Comparison of ENCODE assay signal across 8 cellular contexts in the genomic region with DNA sequence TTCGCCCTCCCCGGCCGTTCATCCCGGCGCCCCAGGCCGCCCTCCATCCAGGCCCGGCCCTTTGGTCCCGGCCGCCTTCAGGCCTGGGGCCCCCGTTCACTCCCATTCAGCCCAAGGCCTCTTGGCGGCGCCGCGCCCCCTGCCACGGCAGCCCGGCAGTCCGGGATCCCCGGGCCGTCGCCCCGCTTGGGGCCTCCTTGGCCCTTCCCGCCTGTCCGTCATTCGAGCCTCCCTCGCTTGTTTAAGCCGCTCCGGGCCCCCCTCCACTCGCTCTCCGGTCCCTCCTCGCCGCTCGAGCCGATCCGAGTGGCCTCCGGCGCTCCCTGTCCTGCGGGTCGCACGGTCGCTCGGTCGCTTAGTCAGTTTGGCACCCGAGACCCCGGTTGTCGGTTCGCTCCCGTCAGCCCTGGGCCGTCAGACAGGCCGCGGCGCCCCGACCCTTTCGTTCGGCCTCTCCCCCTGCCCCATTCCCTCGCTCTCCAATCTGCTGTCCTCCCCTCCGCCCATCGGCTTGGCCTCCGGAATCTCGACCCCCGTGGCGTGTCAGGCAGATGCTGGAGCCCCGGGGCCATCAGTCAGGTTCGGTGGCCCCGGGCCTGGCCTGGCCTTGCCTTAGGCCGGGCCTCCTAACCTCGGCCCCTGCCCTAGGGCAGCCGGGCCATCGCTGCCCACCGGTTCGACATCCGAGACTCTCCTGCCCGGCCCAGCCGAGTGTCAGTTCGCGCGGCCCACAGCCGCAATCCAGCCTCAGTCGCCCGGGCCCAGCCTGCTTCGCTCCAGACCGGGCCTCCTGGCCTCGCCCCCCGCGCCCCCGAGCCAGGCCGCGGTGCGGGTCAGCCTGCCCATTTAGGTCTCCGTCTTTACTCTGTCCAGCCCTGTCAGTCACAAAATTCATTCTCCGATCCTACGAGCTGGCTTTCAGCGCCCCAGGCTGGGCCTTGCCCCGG. TPM values are rescaled to one million over a fixed set of nuclear protein-coding genes. Genes with fewer than 3 reads are reported as not detected.
DNase-seq lines count a peak whose midpoint lies in the region; ATAC-seq and TF ChIP-seq lines count a peak whose summit lies in the region.

No MANE protein-coding gene starts in this region.

- DNase-seq in RPMI8226 (peak; percentile 83), glomerular visceral epithelial cell (ENCODE audit: extremely low spot score) (peak; percentile 57), omental fat pad (ENCODE audit: low spot score) (no peak), upper lobe of left lung (peak; percentile 56 to 93)
- DNase-seq in activated naive CD4-positive, alpha-beta T cell treated with anti-CD3 and anti-CD28 coated beads, Interleukin-2, amount 10 ng/mL, durations not matched to agents 7 days and 5 days = peak; percentile 67

- peaks cover 32 to 46% (median 37%) of the 10 kb centered on the region in 4 donors for H3K4me1 ChIP-seq in upper lobe of left lung

- no peaks in the 10 kb centered on the region for H3K9me3 ChIP-seq in upper lobe of left lung

- peaks cover 22% of the 10 kb centered on the region for H3K36me3 Mint-ChIP-seq in activated naive CD4-positive, alpha-beta T cell treated with anti-CD3 and anti-CD28 coated beads, Interleukin-2, amount 10 ng/mL, durations not matched to agents 7 days and 5 days

- peak overlapping the region; percentile 94 for H3K27ac ChIP-seq in 22Rv1
- peak overlapping the region; percentile 95 to 99 (median 98) for H3K27ac ChIP-seq in upper lobe of left lung

- peaks cover 4 to 6% (median 6%) of the 10 kb centered on the region in 4 donors for H3K36me3 ChIP-seq in upper lobe of left lung

- peak; percentile 29 for ATAC-seq in GM18498 (IDR thresholded peaks at IDR 0.05; ENCODE audit: unreplicated experiment)
- ATAC-seq in HG03095 (IDR thresholded peaks at IDR 0.05; ENCODE audit: unreplicated experiment) = peak; percentile 33
- peak; percentile 45 for ATAC-seq in omental fat pad (ENCODE audit: low FRiP score)
- peak; percentile 50 to 58 for ATAC-seq in upper lobe of left lung (ENCODE audit: low FRiP score in 2 of 2)

- H3K9me3 Mint-ChIP-seq in activated naive CD4-positive, alpha-beta T cell treated with anti-CD3 and anti-CD28 coated beads, Interleukin-2, amount 10 ng/mL, durations not matched to agents 7 days and 5 days = no peaks in the 10 kb centered on the region

- peak overlapping the region; percentile 60 to 89 (median 74) for H3K4me3 ChIP-seq in upper lobe of left lung

- peaks cover 4% of the 10 kb centered on the region for H3K27me3 Mint-ChIP-seq in activated naive CD4-positive, alpha-beta T cell treated with anti-CD3 and anti-CD28 coated beads, Interleukin-2, amount 10 ng/mL, durations not matched to agents 7 days and 5 days

- peak overlapping the region; percentile 98 for H3K27ac Mint-ChIP-seq in activated naive CD4-positive, alpha-beta T cell treated with anti-CD3 and anti-CD28 coated beads, Interleukin-2, amount 10 ng/mL, durations not matched to agents 7 days and 5 days

- WGBS in upper lobe of left lung, 2 donors = 0 to 1% methylated on average over 11 to 78 of the region's 93 CpGs

- peak overlapping the region; percentile 92 for H3K4me3 Mint-ChIP-seq in activated naive CD4-positive, alpha-beta T cell treated with anti-CD3 and anti-CD28 coated beads, Interleukin-2, amount 10 ng/mL, durations not matched to agents 7 days and 5 days

- peaks cover 42% of the 10 kb centered on the region for H3K4me1 Mint-ChIP-seq in activated naive CD4-positive, alpha-beta T cell treated with anti-CD3 and anti-CD28 coated beads, Interleukin-2, amount 10 ng/mL, durations not matched to agents 7 days and 5 days

- CTCF ChIA-PET in activated naive CD4-positive, alpha-beta T cell treated with anti-CD3 and anti-CD28 coated beads, Interleukin-2, amount 10 ng/mL, durations not matched to agents 7 days and 5 days (lab: Charles Lee) = interaction anchor here (1.0 to 2.1 kb wide), 2 partner anchors 45 to 53 kb away, joined by 5 to 8 read pairs; no protein-coding TSS in a partner anchor

- TF ChIP-seq EP300 in upper lobe of left lung (IDR thresholded peaks at IDR 0.05) = no peak

- H3K27me3 ChIP-seq in upper lobe of left lung = no peaks in the 10 kb centered on the region

- peak in 2 of 4 donors; percentile 37 to 51 for TF ChIP-seq POLR2A in upper lobe of left lung (IDR thresholded peaks at IDR 0.05)

- TF ChIP-seq CTCF in 22Rv1 (IDR thresholded peaks at IDR 0.05) (peak; percentile 29), omental fat pad (IDR thresholded peaks at IDR 0.05) (no peak), upper lobe of left lung (IDR thresholded peaks at IDR 0.05) (peak; percentile 14 to 54 (median 38))

RNA-seq across cellular contexts. Expression of a gene that starts 1.1 kb away (rescaled TPM):
- total RNA-seq in omental fat pad = 100 to 1,000 TPM in 1 of 4 donors, 10 to 100 TPM in 3; 65.3 to 108 (median 73.2) TPM
- total RNA-seq in upper lobe of left lung = 10 to 100 TPM; 49.7 to 97.4 (median 52.8) TPM

RNA-seq across cellular contexts. Expression of a gene that starts 1.1 kb away (rescaled TPM):
- 100 to 1,000 TPM; 398 to 609 (median 515) TPM for total RNA-seq in omental fat pad
- total RNA-seq in upper lobe of left lung = 100 to 1,000 TPM in 5 of 6 donors, 10 to 100 TPM in 1; 59.7 to 193 (median 126) TPM

RNA-seq across cellular contexts. Expression of a gene that starts 38.2 kb away (rescaled TPM):
- 10 to 100 TPM; 19.5 to 26.3 (median 22.2) TPM for total RNA-seq in omental fat pad
- total RNA-seq in upper lobe of left lung = 10 to 100 TPM; 25.1 to 28.4 (median 26.7) TPM

RNA-seq across cellular contexts. Expression of a gene that starts 54.8 kb away (rescaled TPM):
- total RNA-seq in omental fat pad (1 to 10 TPM in 1 of 4 donors, under 1 TPM in 1, not detected in 2; 0.28 to 1.4 TPM), upper lobe of left lung (1 to 10 TPM in 3 of 6 donors, under 1 TPM in 1, not detected in 2; 0.78 to 2.4 (median 1.6) TPM)

Comparison
In these comparisons a context has a peak if more than half of its experiments do, and no peak if none do; other contexts are left out.
1. CTCF ChIP-seq: peak in 22Rv1 (single experiment) and upper lobe of left lung (6 of 6); none in omental fat pad (0 of 3).
2. Peak in every context shown above with its lines, with median percentiles within 50 percentile points of each other: ATAC-seq.